ENCODE assay signal across 8 cellular contexts in the genomic region with DNA sequence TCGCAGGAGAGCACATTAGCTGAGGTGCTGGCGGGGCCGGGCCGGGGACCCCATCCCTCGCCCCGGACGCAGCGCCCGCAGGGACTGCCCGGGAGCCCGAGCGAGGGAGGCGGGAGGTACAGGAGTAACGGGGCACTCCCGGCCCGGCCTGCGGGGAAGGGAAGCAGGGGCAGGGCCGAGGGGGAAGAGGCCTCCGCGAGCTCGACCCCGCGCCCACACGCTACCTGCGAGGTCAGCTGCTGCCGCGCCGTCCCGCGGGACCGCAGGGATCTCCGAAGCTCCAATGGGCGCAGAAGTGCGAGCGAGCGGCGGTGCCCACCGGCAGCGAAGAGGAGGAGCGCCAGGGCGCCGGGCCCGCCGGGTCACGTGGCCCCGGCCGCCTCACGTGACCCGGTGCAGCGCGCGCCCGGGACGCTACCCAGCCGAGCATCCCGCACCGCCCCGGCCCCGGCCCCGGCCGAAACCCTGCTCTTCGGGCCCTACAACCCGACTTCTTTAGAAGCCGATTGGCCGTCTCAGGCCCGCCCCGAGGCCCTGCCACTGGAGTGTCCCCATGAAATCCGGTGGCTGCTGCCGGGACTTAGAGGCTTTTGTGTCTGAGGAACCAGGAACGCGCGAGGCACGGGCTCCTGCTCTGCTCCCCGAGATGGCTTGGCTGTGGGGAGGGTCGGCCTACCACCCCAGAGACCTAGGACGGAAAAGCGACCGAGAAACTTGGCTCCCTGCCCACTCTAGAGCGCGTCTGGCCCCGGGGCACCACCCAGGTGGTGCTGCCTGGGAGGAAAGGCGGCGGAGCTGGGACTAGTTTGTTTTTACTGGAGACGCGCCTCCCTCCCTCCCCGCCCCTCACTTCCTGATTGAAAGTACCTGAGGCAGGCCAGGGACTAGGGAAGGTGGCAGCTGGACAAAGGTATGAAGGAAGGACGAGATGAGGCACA. TPM values are rescaled to one million over a fixed set of nuclear protein-coding genes. Genes with fewer than 3 reads are reported as not detected.
DNase-seq lines count a peak whose midpoint lies in the region; ATAC-seq and TF ChIP-seq lines count a peak whose summit lies in the region.

A gene (minus strand): TSS at position 339 of the 938 bp plus-strand sequence. CDS start 18,279 bp downstream, outside the sequence.

- no peak for TF ChIP-seq CTCF in left lung (IDR thresholded peaks at IDR 0.05)

- H3K27ac Mint-ChIP-seq in activated CD4-positive, alpha-beta T cell treated with anti-CD3 and anti-CD28 coated beads, Interleukin-2, amount 10 ng/mL, durations not matched to agents 7 days and 5 days = peak within 1 kb of the TSS; percentile 85

- no peaks in the 10 kb centered on the region for H3K9me3 Mint-ChIP-seq in activated CD4-positive, alpha-beta T cell treated with anti-CD3 and anti-CD28 coated beads, Interleukin-2, amount 10 ng/mL, durations not matched to agents 7 days and 5 days

- H3K4me3 Mint-ChIP-seq in activated CD4-positive, alpha-beta T cell treated with anti-CD3 and anti-CD28 coated beads, Interleukin-2, amount 10 ng/mL, durations not matched to agents 7 days and 5 days = peak within 1 kb of the TSS; percentile 83

- peaks cover 10% of the 10 kb centered on the region for H3K36me3 Mint-ChIP-seq in activated CD4-positive, alpha-beta T cell treated with anti-CD3 and anti-CD28 coated beads, Interleukin-2, amount 10 ng/mL, durations not matched to agents 7 days and 5 days (ENCODE audit: low read depth)

- peaks cover 0 to 15% of the 10 kb centered on the region in 2 donors for H3K36me3 ChIP-seq in left lung

- H3K4me3 ChIP-seq in left lung = peak within 1 kb of the TSS; percentile 96 to 98

- no peaks in the 10 kb centered on the region for H3K27me3 ChIP-seq in left lung

- CTCF ChIA-PET in activated CD4-positive, alpha-beta T cell treated with anti-CD3 and anti-CD28 coated beads, Interleukin-2, amount 10 ng/mL, durations not matched to agents 7 days and 5 days (lab: Charles Lee) = interaction anchor here (0.6 to 2.3 kb wide), 3 partner anchors 21 to 121 kb away, joined by 3 to 5 read pairs (median 5); no protein-coding TSS in a partner anchor

- H3K27ac ChIP-seq in left lung = peak within 1 kb of the TSS; percentile 74 to 86

- H3K27me3 Mint-ChIP-seq in activated CD4-positive, alpha-beta T cell treated with anti-CD3 and anti-CD28 coated beads, Interleukin-2, amount 10 ng/mL, durations not matched to agents 7 days and 5 days = no peaks in the 10 kb centered on the region

- DNase-seq in AG08395 (ENCODE audit: low spot score) (peak; percentile 92), NCI-H345 treated with DMSO at 0.1 percent for 48 hours (lab: John Stamatoyannopoulos, UW; ENCODE audit: unreplicated experiment) (peak; percentile 1), dermis blood vessel endothelial cell (peak; percentile 76), left lung (peak; percentile 66 to 91)
- DNase-seq in activated CD4-positive, alpha-beta T cell treated with anti-CD3 and anti-CD28 coated beads, Interleukin-2, amount 10 ng/mL, durations not matched to agents 7 days and 5 days = peak; percentile 69
- peak; percentile 50 for DNase-seq in stimulated activated CD4-positive, alpha-beta T cell treated with anti-CD3 and anti-CD28 coated beads, Interleukin-2, amount 100 ng/mL, for 4 hours (ENCODE audit: low read depth)

- intact Hi-C loops in left lung (cut with DNase I) = no loop called here

- peaks cover 39% of the 10 kb centered on the region for H3K4me1 Mint-ChIP-seq in activated CD4-positive, alpha-beta T cell treated with anti-CD3 and anti-CD28 coated beads, Interleukin-2, amount 10 ng/mL, durations not matched to agents 7 days and 5 days

- no peaks in the 10 kb centered on the region for H3K9me3 ChIP-seq in left lung

- POLR2A ChIA-PET in activated CD4-positive, alpha-beta T cell treated with anti-CD3 and anti-CD28 coated beads, Interleukin-2, amount 10 ng/mL, durations not matched to agents 7 days and 5 days (lab: Charles Lee) = interaction anchor here (0.7 kb wide), 1 partner anchor 9 kb away, joined by 3 read pairs; no protein-coding TSS in a partner anchor

- peaks cover 0 to 24% of the 10 kb centered on the region in 2 donors for H3K4me1 ChIP-seq in left lung

- ATAC-seq in GM18867 (IDR thresholded peaks at IDR 0.05; ENCODE audit: unreplicated experiment) (peak; percentile 94), HG03095 (IDR thresholded peaks at IDR 0.05; ENCODE audit: unreplicated experiment) (peak; percentile 96), left lung (peak; percentile 97)

RNA-seq across cellular contexts. Expression of the gene that starts here (rescaled TPM):
- total RNA-seq in activated CD4-positive, alpha-beta T cell treated with anti-CD3 and anti-CD28 coated beads, Interleukin-2, amount 10 ng/mL, durations not matched to agents 7 days and 5 days = 10 to 100 TPM; 18.1 to 20.0 TPM
- 24.5 and 26.0 TPM in 2 replicates for total RNA-seq in dermis blood vessel endothelial cell
- total RNA-seq in left lung = 10 to 100 TPM; 24.1 to 25.4 TPM

Comparison
In these comparisons a context has a peak if more than half of its experiments do, and no peak if none do; other contexts are left out.
1. Peak in every context shown above with its lines: DNase-seq, ATAC-seq, H3K4me3 ChIP-seq and H3K27ac ChIP-seq.
2. DNase-seq: peak in every context shown above with its lines; median percentile 92 in AG08395; 78 in left lung; 76 in dermis blood vessel endothelial cell; 69 in activated CD4-positive, alpha-beta T cell treated with anti-CD3 and anti-CD28 coated beads, Interleukin-2, amount 10 ng/mL, durations not matched to agents 7 days and 5 days; 50 in stimulated activated CD4-positive, alpha-beta T cell treated with anti-CD3 and anti-CD28 coated beads, Interleukin-2, amount 100 ng/mL, for 4 hours; 1 in NCI-H345 treated with DMSO at 0.1 percent for 48 hours.